Comparison of ENCODE assay signal across 14 cellular contexts in the genomic region with DNA sequence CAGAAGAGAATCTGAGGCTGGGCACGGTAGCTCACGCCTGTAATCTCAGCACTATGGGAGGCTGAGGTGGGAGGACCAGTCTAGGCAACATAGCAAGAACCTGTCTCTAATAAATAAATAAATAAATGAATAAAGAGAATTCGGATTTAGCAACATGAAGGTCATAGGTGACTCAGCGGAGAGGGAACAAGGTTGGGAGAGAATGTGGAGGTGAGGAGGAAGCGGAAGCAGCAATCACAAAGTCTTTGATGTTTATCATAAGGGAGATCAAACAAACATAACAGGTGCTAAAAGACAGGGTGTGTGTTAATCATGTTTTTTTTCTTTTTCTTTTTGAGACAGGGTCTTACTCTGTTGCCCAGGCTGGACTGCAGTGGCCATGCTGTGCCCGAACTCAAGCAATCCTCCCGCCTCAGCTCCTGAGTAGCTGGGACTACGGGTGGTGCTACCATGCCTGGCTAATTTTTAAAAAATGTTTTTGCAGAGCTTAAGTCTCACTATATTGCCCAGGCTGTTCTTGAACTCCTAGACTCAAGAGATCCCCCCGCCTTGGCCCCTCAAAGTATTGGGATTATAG. TPM values are rescaled to one million over a fixed set of nuclear protein-coding genes. Genes with fewer than 3 reads are reported as not detected.
DNase-seq lines count a peak whose midpoint lies in the region; ATAC-seq and FAIRE-seq lines count a peak whose summit lies in the region.
"Had no signal": no experiment of that assay in that cellular context is flagged by ENCODE, and none has a peak within 500 bp of the region (broad histone marks: within the 10 kb centered on the region; RNA-seq: fewer than 3 reads in every experiment).

No MANE protein-coding gene starts in this region.

- peaks cover 0 to 3% of the 10 kb centered on the region in 2 donors for H3K4me1 ChIP-seq in small intestine (ENCODE audit: control insufficient read depth in 2 of 2, insufficient read depth in 1 of 2, low read depth in 1 of 2, low read length in 1 of 2)
- H3K4me1 ChIP-seq: left ventricle myocardium inferior had no signal

- H3K27ac ChIP-seq in small intestine (ENCODE audit: low read depth in 1 of 2, low read length in 1 of 2): peak overlapping the region in 1 of 2 donors; percentile 61
- H3K27ac ChIP-seq: cardiac muscle cell, left ventricle myocardium inferior, neutrophil had no signal

- POLR2A ChIA-PET in activated CD4-positive, alpha-beta T cell treated with anti-CD3 and anti-CD28 coated beads for 36 hours (lab: Charles Lee): interaction anchor here (0.7 to 1.1 kb wide), 6 partner anchors 14 to 450 kb away, joined by 3 to 8 read pairs (median 3); no protein-coding TSS in a partner anchor

- no peak for FAIRE-seq in small intestine (lab: Jason Lieb, UNC)

- no peaks in the 10 kb centered on the region for H3K27me3 ChIP-seq in small intestine (ENCODE audit: control insufficient read depth in 2 of 2, insufficient read depth in 2 of 2, low read length in 2 of 2)
- H3K27me3 ChIP-seq: cardiac muscle cell, neutrophil had no signal

- H3K36me3 Mint-ChIP-seq in activated CD4-positive, alpha-beta T cell treated with anti-CD3 and anti-CD28 coated beads for 36 hours (ENCODE audit: low read depth): peaks cover 22% of the 10 kb centered on the region
- peaks cover 23% of the 10 kb centered on the region for H3K36me3 Mint-ChIP-seq in activated naive CD8-positive, alpha-beta T cell treated with anti-CD3 and anti-CD28 coated beads for 36 hours

- H3K9me3 Mint-ChIP-seq in activated CD4-positive, alpha-beta T cell treated with anti-CD3 and anti-CD28 coated beads for 36 hours (ENCODE audit: low read depth): no peaks in the 10 kb centered on the region
- peaks cover 3% of the 10 kb centered on the region for H3K9me3 Mint-ChIP-seq in activated naive CD8-positive, alpha-beta T cell treated with anti-CD3 and anti-CD28 coated beads for 36 hours
- H3K9me3 Mint-ChIP-seq: type B pancreatic cell had no signal

- intact Hi-C loops in activated CD4-positive, alpha-beta T cell treated with anti-CD3 and anti-CD28 coated beads for 36 hours (cut with DNase I, micrococcal nuclease): no loop called here
- intact Hi-C loops in left cardiac atrium (cut with DNase I): no loop called here

- no peaks in the 10 kb centered on the region for H3K9me3 ChIP-seq in small intestine (ENCODE audit: control insufficient read depth, low read depth)
- H3K9me3 ChIP-seq: left ventricle myocardium inferior, neutrophil had no signal

- CTCF ChIA-PET in activated CD4-positive, alpha-beta T cell treated with anti-CD3 and anti-CD28 coated beads for 36 hours (lab: Charles Lee): interaction anchor here (0.5 to 2.6 kb wide), 10 partner anchors 8 to 48 kb away, joined by 3 to 11 read pairs (median 4); no protein-coding TSS in a partner anchor

- no peak overlapping the region for H3K4me3 ChIP-seq in small intestine (ENCODE audit: low read depth in 1 of 2, low read length in 2 of 2)
- H3K4me3 ChIP-seq: cardiac muscle cell, left ventricle myocardium inferior had no signal

- H3K4me3 Mint-ChIP-seq in activated CD4-positive, alpha-beta T cell treated with anti-CD3 and anti-CD28 coated beads for 36 hours: peak overlapping the region; percentile 5
- H3K4me3 Mint-ChIP-seq in activated naive CD8-positive, alpha-beta T cell treated with anti-CD3 and anti-CD28 coated beads for 36 hours: no peak overlapping the region
- H3K4me3 Mint-ChIP-seq: type B pancreatic cell had no signal

- WGBS in small intestine, 3 donors: 19 to 56% (median 43%) methylated on average over 9 of the region's 9 CpGs

- peaks cover 79% of the 10 kb centered on the region for H3K4me1 Mint-ChIP-seq in activated CD4-positive, alpha-beta T cell treated with anti-CD3 and anti-CD28 coated beads for 36 hours
- H3K4me1 Mint-ChIP-seq in activated naive CD8-positive, alpha-beta T cell treated with anti-CD3 and anti-CD28 coated beads for 36 hours: peaks cover 54% of the 10 kb centered on the region

- no peak for ATAC-seq in activated CD4-positive, alpha-beta T cell treated with anti-CD3 and anti-CD28 coated beads for 36 hours
- no peak for ATAC-seq in left cardiac atrium

- no peaks in the 10 kb centered on the region for H3K27me3 Mint-ChIP-seq in activated CD4-positive, alpha-beta T cell treated with anti-CD3 and anti-CD28 coated beads for 36 hours
- H3K27me3 Mint-ChIP-seq in activated naive CD8-positive, alpha-beta T cell treated with anti-CD3 and anti-CD28 coated beads for 36 hours: no peaks in the 10 kb centered on the region
- H3K27me3 Mint-ChIP-seq: type B pancreatic cell had no signal

- no peaks in the 10 kb centered on the region for H3K36me3 ChIP-seq in small intestine (ENCODE audit: control insufficient read depth in 2 of 2, insufficient read depth in 2 of 2, low read length in 2 of 2)
- H3K36me3 ChIP-seq: cardiac muscle cell, left ventricle myocardium inferior, neutrophil had no signal

- DNase-seq in activated CD4-positive, alpha-beta T cell treated with anti-CD3 and anti-CD28 coated beads for 36 hours: peak; percentile 43
- DNase-seq in activated CD4-positive, alpha-beta T cell treated with anti-CD3 and anti-CD28 coated beads for 1 hour: no peak
- peak in 3 of 5 experiments; percentile 49 to 71 (median 64) for DNase-seq in T-helper 2 cell
- no peak for DNase-seq in activated naive CD8-positive, alpha-beta T cell treated with anti-CD3 and anti-CD28 coated beads for 36 hours
- peak; percentile 77 for DNase-seq in small intestine
- no peak for DNase-seq in left cardiac atrium
- DNase-seq in SKM-1 treated with dmso at 0.1 percent for 144 hours (lab: John Stamatoyannopoulos, UW; ENCODE audit: unreplicated experiment): no peak
- DNase-seq in NCI-H128 (lab: John Stamatoyannopoulos, UW; ENCODE audit: unreplicated experiment): no peak
- DNase-seq: 8988T, left ventricle myocardium inferior, NCI-H2107 had no signal

- peak overlapping the region; percentile 91 for H3K27ac Mint-ChIP-seq in activated CD4-positive, alpha-beta T cell treated with anti-CD3 and anti-CD28 coated beads for 36 hours
- peak overlapping the region; percentile 86 for H3K27ac Mint-ChIP-seq in activated naive CD8-positive, alpha-beta T cell treated with anti-CD3 and anti-CD28 coated beads for 36 hours
- H3K27ac Mint-ChIP-seq: type B pancreatic cell had no signal

RNA-seq across cellular contexts. Expression of a gene that starts 16.3 kb away (rescaled TPM):
- 10 to 100 TPM; 19.4 to 21.2 TPM for total RNA-seq in activated CD4-positive, alpha-beta T cell treated with anti-CD3 and anti-CD28 coated beads for 36 hours
- 1 to 10 TPM; 8.2 to 9.6 TPM for total RNA-seq in activated naive CD8-positive, alpha-beta T cell treated with anti-CD3 and anti-CD28 coated beads for 36 hours
- polyA plus RNA-seq in small intestine: 1 to 10 TPM in 2 of 3 donors, under 1 TPM in 1; 0.89 to 2.5 (median 1.9) TPM
- under 1 TPM; 0.35 to 0.37 TPM for total RNA-seq in left cardiac atrium
- total RNA-seq: left ventricle myocardium inferior had no signal

RNA-seq across cellular contexts. Expression of a gene that starts 25.8 kb away (rescaled TPM):
- total RNA-seq in activated CD4-positive, alpha-beta T cell treated with anti-CD3 and anti-CD28 coated beads for 36 hours: 10 to 100 TPM; 21.6 to 33.2 TPM
- 10 to 100 TPM; 23.7 to 28.4 TPM for total RNA-seq in activated naive CD8-positive, alpha-beta T cell treated with anti-CD3 and anti-CD28 coated beads for 36 hours
- 10 to 100 TPM; 10.7 to 21.6 (median 13.1) TPM for polyA plus RNA-seq in small intestine
- total RNA-seq in left cardiac atrium: 1 to 10 TPM in 1 of 2 donors, under 1 TPM in 1; 0.47 to 2.6 TPM

RNA-seq across cellular contexts. Expression of a gene that starts 41.2 kb away (rescaled TPM):
- 10 to 100 TPM; 54.9 to 56.6 TPM for total RNA-seq in activated CD4-positive, alpha-beta T cell treated with anti-CD3 and anti-CD28 coated beads for 36 hours
- 10 to 100 TPM; 53.3 to 54.7 TPM for total RNA-seq in activated naive CD8-positive, alpha-beta T cell treated with anti-CD3 and anti-CD28 coated beads for 36 hours
- polyA plus RNA-seq in small intestine: 10 to 100 TPM; 11.2 to 15.1 (median 13.8) TPM
- total RNA-seq in left cardiac atrium: 1 to 10 TPM; 5.8 to 7.5 TPM

Comparison
In these comparisons a context has a peak if more than half of its experiments do, and no peak if none do; other contexts are left out.
1. DNase-seq: peak in activated CD4-positive, alpha-beta T cell treated with anti-CD3 and anti-CD28 coated beads for 36 hours (single experiment), T-helper 2 cell (3 of 5) and small intestine (single experiment); none in activated CD4-positive, alpha-beta T cell treated with anti-CD3 and anti-CD28 coated beads for 1 hour (single experiment), activated naive CD8-positive, alpha-beta T cell treated with anti-CD3 and anti-CD28 coated beads for 36 hours (single experiment), left cardiac atrium (single experiment), SKM-1 treated with dmso at 0.1 percent for 144 hours (single experiment) and NCI-H128 (single experiment).
2. RNA of a gene that starts 16.3 kb away (total RNA-seq): 19.4 to 21.2 TPM in activated CD4-positive, alpha-beta T cell treated with anti-CD3 and anti-CD28 coated beads for 36 hours and 8.2 to 9.6 TPM in activated naive CD8-positive, alpha-beta T cell treated with anti-CD3 and anti-CD28 coated beads for 36 hours; 0.35 to 0.37 TPM in left cardiac atrium; every median in the first group is over 4 times any median in the second.
3. RNA of a gene that starts 25.8 kb away (total RNA-seq): 21.6 to 33.2 TPM in activated CD4-positive, alpha-beta T cell treated with anti-CD3 and anti-CD28 coated beads for 36 hours and 23.7 to 28.4 TPM in activated naive CD8-positive, alpha-beta T cell treated with anti-CD3 and anti-CD28 coated beads for 36 hours; 0.47 to 2.6 TPM in left cardiac atrium; every median in the first group is over 4 times any median in the second.
4. RNA of a gene that starts 41.2 kb away (total RNA-seq): 54.9 to 56.6 TPM in activated CD4-positive, alpha-beta T cell treated with anti-CD3 and anti-CD28 coated beads for 36 hours and 53.3 to 54.7 TPM in activated naive CD8-positive, alpha-beta T cell treated with anti-CD3 and anti-CD28 coated beads for 36 hours; 5.8 to 7.5 TPM in left cardiac atrium; every median in the first group is over 4 times any median in the second.